In the genomic region with DNA sequence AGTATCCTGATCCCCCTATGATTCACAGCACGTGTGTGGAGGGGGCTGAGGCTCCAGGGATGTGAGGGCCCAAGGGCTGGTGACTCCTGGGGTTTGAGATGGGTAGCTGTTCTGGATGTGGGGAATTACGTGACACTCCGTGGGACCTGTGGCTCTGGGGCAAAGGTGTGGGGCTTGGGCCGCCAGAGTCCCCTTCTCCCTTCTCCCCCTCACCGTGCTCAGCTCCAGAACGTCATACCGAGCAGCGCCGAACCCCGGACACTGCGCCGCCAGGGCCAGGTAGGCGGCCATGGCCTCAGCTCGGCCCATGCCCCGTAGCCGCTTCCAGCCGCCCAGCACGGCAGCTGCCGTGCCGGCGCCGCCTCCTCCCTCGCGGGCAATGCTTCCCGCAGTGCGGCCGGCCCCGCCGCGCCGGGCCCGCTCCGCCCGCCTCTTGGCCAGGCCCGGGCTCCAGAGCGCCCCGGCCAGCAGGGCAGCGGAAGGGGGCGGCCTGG, we compare ENCODE assay signal across 1 cellular context.
TF ChIP-seq lines count a peak whose summit lies in the region.

No MANE protein-coding gene starts in this region.

TF ChIP-seq in HCT116, 20 proteins besides CTCF, POLR2A, EP300 and RAD21:
- TF ChIP-seq JUND (IDR thresholded peaks at IDR 0.05) (no peak), EZH2phosphoT487 (IDR thresholded peaks at IDR 0.05; ENCODE audit: borderline replicate concordance) (no peak), SP1 (IDR thresholded peaks at IDR 0.05; ENCODE audit: low read depth) (no peak), ELF1 (IDR thresholded peaks at IDR 0.05; ENCODE audit: borderline replicate concordance, low read depth) (no peak), CEBPB (IDR thresholded peaks at IDR 0.05; ENCODE audit: low read depth) (no peak), FOSL1 (IDR thresholded peaks at IDR 0.05; ENCODE audit: low read depth) (no peak), SIN3A (IDR thresholded peaks at IDR 0.05; ENCODE audit: low read depth) (no peak), POLR2AphosphoS5 (IDR thresholded peaks at IDR 0.05; ENCODE audit: low read depth, low read length) (no peak), YY1 (IDR thresholded peaks at IDR 0.05; ENCODE audit: extremely low read depth, insufficient replicate concordance, low read depth, low read length) (no peak), ZNF274 (IDR thresholded peaks at IDR 0.05; ENCODE audit: low read depth, low read length) (no peak), EGR1 (IDR thresholded peaks at IDR 0.05; ENCODE audit: low read depth) (no peak), TCF7L2 (IDR thresholded peaks at IDR 0.05; ENCODE audit: borderline replicate concordance, extremely low read depth, insufficient read depth, insufficient read length) (no peak)
- TF ChIP-seq, protein P1, sequence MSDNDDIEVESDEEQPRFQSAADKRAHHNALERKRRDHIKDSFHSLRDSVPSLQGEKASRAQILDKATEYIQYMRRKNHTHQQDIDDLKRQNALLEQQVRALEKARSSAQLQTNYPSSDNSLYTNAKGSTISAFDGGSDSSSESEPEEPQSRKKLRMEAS (IDR thresholded peaks at IDR 0.05): no peak
